ENCODE assay signal across 19 cellular contexts in genomic region chr3:151403246-151403645, GRCh38. TPM values are rescaled to one million over a fixed set of nuclear protein-coding genes. Genes with fewer than 3 reads are reported as not detected.
DNase-seq lines count a peak whose midpoint lies in the region; ATAC-seq, FAIRE-seq and TF ChIP-seq lines count a peak whose summit lies in the region.
"Had no signal": no experiment of that assay in that cellular context is flagged by ENCODE, and none has a peak within 500 bp of the region (broad histone marks: within the 10 kb centered on the region; RNA-seq: fewer than 3 reads in every experiment).

No MANE protein-coding gene starts in this region.

- H3K4me3 Mint-ChIP-seq in HFFc6: peak overlapping the region; percentile 0; the same call in 1 of the 2 replicates

- intact Hi-C loops in left lung (cut with DNase I) (no loop called here), aorta (cut with DNase I) (no loop called here)

- H3K27ac ChIP-seq in left lung: no peak overlapping the region
- no peak overlapping the region for H3K27ac ChIP-seq in aorta (ENCODE audit: low read depth in 1 of 2, low read length in 2 of 2)
- H3K27ac ChIP-seq: cardiac muscle cell, left ventricle myocardium inferior, stomach had no signal

- H3K4me1 ChIP-seq in left lung (peaks cover 0 to 18% of the 10 kb centered on the region in 2 donors), aorta (ENCODE audit: control insufficient read depth in 1 of 2, insufficient read depth in 2 of 2, low read length in 2 of 2) (no peaks in the 10 kb centered on the region)
- H3K4me1 ChIP-seq: left ventricle myocardium inferior, stomach had no signal

- no peak overlapping the region for H3K4me3 ChIP-seq in AG09309 (ENCODE audit: control insufficient read depth, low read depth, low read length)
- H3K4me3 ChIP-seq in bronchial epithelial cell (ENCODE audit: low read depth, low read length): no peak overlapping the region
- H3K4me3 ChIP-seq in left lung: no peak overlapping the region
- H3K4me3 ChIP-seq in aorta (ENCODE audit: low read length in 2 of 2): no peak overlapping the region
- H3K4me3 ChIP-seq: cardiac muscle cell, left ventricle myocardium inferior, stomach had no signal

- ATAC-seq in left lung: peak; percentile 16
- ATAC-seq in HG03097 (IDR thresholded peaks at IDR 0.05; ENCODE audit: low FRiP score, unreplicated experiment): no peak
- ATAC-seq in aorta (ENCODE audit: low FRiP score): no peak
- ATAC-seq: HCT116, HepG2 had no signal

- H3K9me3 ChIP-seq in left lung: no peaks in the 10 kb centered on the region
- no peaks in the 10 kb centered on the region for H3K9me3 ChIP-seq in aorta (ENCODE audit: control insufficient read depth, low read length)
- H3K9me3 ChIP-seq: left ventricle myocardium inferior, stomach had no signal

- H3K36me3 Mint-ChIP-seq in HFFc6 (ENCODE audit: low read depth): no peaks in the 10 kb centered on the region

- H3K4me1 Mint-ChIP-seq in HFFc6 (ENCODE audit: low read depth): peaks cover 36% of the 10 kb centered on the region

- peak; percentile 68 for FAIRE-seq in bronchial epithelial cell (lab: Jason Lieb, UNC)
- FAIRE-seq: HepG2 had no signal

- TF ChIP-seq CTCF in AG09309 (IDR thresholded peaks at IDR 0.05; ENCODE audit: control insufficient read depth, insufficient read depth, low read depth, low read length, missing control alignments): no peak
- no peak for TF ChIP-seq CTCF in HFFc6 (IDR thresholded peaks at IDR 0.05)
- no peak for TF ChIP-seq CTCF in bronchial epithelial cell (IDR thresholded peaks at IDR 0.05; ENCODE audit: insufficient read depth, low read length, severe bottlenecking)
- no peak for TF ChIP-seq CTCF in left lung (IDR thresholded peaks at IDR 0.05)

- WGBS in aorta, 2 donors: 84 to 85% methylated on average over 2 of the region's 2 CpGs

- H3K36me3 ChIP-seq in bronchial epithelial cell (ENCODE audit: control insufficient read depth, insufficient read depth, low read length) (no peaks in the 10 kb centered on the region), left lung (no peaks in the 10 kb centered on the region), aorta (ENCODE audit: control insufficient read depth in 1 of 2, insufficient read depth in 2 of 2, low read length in 1 of 2) (no peaks in the 10 kb centered on the region)
- H3K36me3 ChIP-seq: cardiac muscle cell, left ventricle myocardium inferior, stomach had no signal

- H3K27me3 ChIP-seq in bronchial epithelial cell (ENCODE audit: control insufficient read depth, insufficient read depth, low read length) (no peaks in the 10 kb centered on the region), left lung (no peaks in the 10 kb centered on the region), aorta (ENCODE audit: control insufficient read depth in 1 of 2, insufficient read depth in 2 of 2, low read length in 1 of 2) (no peaks in the 10 kb centered on the region)
- H3K27me3 ChIP-seq: cardiac muscle cell, stomach had no signal

- DNase-seq in AG09309 (ENCODE audit: low read depth) (peak; percentile 67), HFFc6 (peak; percentile 62), bronchial epithelial cell (ENCODE audit: low read depth) (peak; percentile 83), left lung (no peak), pons (ENCODE audit: low spot score) (no peak), aorta (no peak), NAMALWA (ENCODE audit: low spot score) (no peak)
- DNase-seq: activated CD4-positive, alpha-beta T cell treated with anti-CD3 and anti-CD28 coated beads, Interleukin-2, amount 50 U/mL, for 1 hour; activated naive CD4-positive, alpha-beta T cell treated with Interleukin-2 at 50 U/mL for 16 hours; COR-L47; foreskin melanocyte; left ventricle myocardium inferior; NCI-H2029; NCI-H524; stomach had no signal

- peak overlapping the region; percentile 4; the same call in 1 of the 2 replicates for H3K27ac Mint-ChIP-seq in HFFc6

- no peaks in the 10 kb centered on the region for H3K9me3 Mint-ChIP-seq in HFFc6

- no peaks in the 10 kb centered on the region; the same call in 1 of the 2 replicates for H3K27me3 Mint-ChIP-seq in HFFc6 (ENCODE audit: insufficient read depth)

RNA-seq across cellular contexts. Expression of gene P2RY12, which starts 18.7 kb away (rescaled TPM):
- not detected for total RNA-seq in HFFc6 (2021; fragmentation: NEBNext Ultra II Directional; extraction: Animal tissue kit (Norgen Biotek cat#: 25700))
- total RNA-seq in bronchial epithelial cell: not detected in 2 replicates
- 1 to 10 TPM; 3.8 to 4.0 TPM for total RNA-seq in left lung
- 1 to 10 TPM; 1.9 to 3.6 TPM for total RNA-seq in aorta
- polyA plus RNA-seq in aorta: 1 to 10 TPM in 1 of 2 donors, under 1 TPM in 1; 0.87 to 5.1 TPM
- total RNA-seq: cardiac muscle cell, HepG2 had no signal
- polyA plus RNA-seq: HepG2 had no signal

RNA-seq across cellular contexts. Expression of gene IGSF10, which starts 57.6 kb away (rescaled TPM):
- under 1 TPM in 3 of 6 experiments, not detected in 3; 0.02 to 0.05 (median 0.02) TPM for total RNA-seq in HFFc6 (2021; fragmentation: NEBNext Ultra II Directional; extraction: Animal tissue kit (Norgen Biotek cat#: 25700))
- total RNA-seq in bronchial epithelial cell (under 0.01 TPM in 1 of 2 replicates, not detected in the other), left lung (10 to 100 TPM in 1 of 2 donors, 1 to 10 TPM in 1; 7.2 to 24.8 TPM), aorta (1 to 10 TPM; 2.2 to 7.7 TPM)
- polyA plus RNA-seq in aorta: 1 to 10 TPM; 2.3 to 2.9 TPM
- total RNA-seq: HepG2 had no signal
- polyA plus RNA-seq: cardiac muscle cell had no signal

Comparison
In these comparisons a context has a peak if more than half of its experiments do, and no peak if none do; other contexts are left out.
1. DNase-seq: peak in AG09309 (single experiment), HFFc6 (single experiment) and bronchial epithelial cell (single experiment); none in left lung (0 of 2), pons (single experiment), aorta (0 of 2) and NAMALWA (single experiment).